ENCODE assay signal across 8 cellular contexts in the genomic region with DNA sequence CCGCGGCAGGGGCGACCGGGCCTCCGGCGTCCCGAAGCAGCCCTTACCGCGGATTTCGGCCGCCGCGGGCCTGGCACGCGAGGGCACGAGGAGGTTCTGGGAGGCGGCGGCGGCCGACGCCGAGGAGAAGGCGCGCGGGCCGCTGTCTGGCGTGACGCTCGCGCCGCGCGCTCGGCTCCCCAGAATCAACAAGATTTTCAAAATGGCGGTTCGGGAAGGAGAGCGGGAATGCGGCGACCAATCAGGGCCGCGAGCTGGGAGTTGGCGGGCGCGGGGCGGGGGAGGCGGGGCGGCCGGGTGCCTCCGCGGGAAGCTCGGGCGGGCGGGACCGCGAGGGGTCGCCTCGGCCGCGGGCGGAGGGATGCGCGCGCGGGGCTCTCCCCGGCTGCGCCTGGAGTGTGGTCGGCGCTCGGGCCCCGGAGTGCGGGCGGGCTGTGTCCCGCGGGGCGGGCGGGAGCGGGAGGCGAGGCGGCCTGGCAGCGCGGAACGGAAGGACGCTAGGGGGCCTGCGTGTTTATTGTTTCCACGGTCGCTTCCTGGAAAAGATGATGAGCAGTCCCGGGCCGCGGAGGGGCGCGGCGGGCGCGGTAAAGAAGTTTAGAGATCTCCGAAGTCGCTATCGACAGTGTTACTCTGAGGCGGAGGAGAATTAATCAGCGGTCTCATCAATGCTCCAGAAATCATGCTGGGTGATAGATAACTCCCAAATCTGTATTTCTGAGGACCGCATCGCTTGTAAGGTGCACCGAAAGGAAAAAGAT.
DNase-seq lines count a peak whose midpoint lies in the region; ATAC-seq lines count a peak whose summit lies in the region.

Gene DEK, minus strand, starts transcription at position 193 of the 761 bp plus-strand sequence. CDS start 543 bp downstream, outside the sequence.

- DNase-seq in AG08396 (ENCODE audit: low spot score) (peak; percentile 95), NCI-H226 (peak; percentile 76), islet precursor cell (peak; percentile 93)
- DNase-seq in activated CD4-positive, CD25-positive, alpha-beta regulatory T cell treated with anti-CD3 and anti-CD28 coated beads, Interleukin-2, amount 50 U/mL, for 16 hours (ENCODE audit: low read depth, low spot score), result peak; percentile 69
- DNase-seq in central memory CD4-positive, alpha-beta T cell, result peak; percentile 79
- peak; percentile 79 for DNase-seq in stimulated activated CD4-positive, alpha-beta T cell treated with anti-CD3 and anti-CD28 coated beads, Interleukin-12 subunit alpha, Interleukin-12 subunit beta, amount 100 ng/mL, for 4 hours

- ATAC-seq in GM18909 (IDR thresholded peaks at IDR 0.05; ENCODE audit: poor library complexity, unreplicated experiment) (peak; percentile 43), HG03196 (IDR thresholded peaks at IDR 0.05; ENCODE audit: unreplicated experiment) (peak; percentile 30)

Comparison
In these comparisons a context has a peak if more than half of its experiments do, and no peak if none do; other contexts are left out.
1. Peak in every context shown above with its lines: DNase-seq and ATAC-seq.